ENCODE assay signal across 10 cellular contexts in genomic region chr12:114479831-114480230, GRCh38.
A peak's percentile ranks its signal among the peaks of the same experiment; 100 is the strongest.
DNase-seq lines count a peak whose midpoint lies in the region; ATAC-seq and TF ChIP-seq lines count a peak whose summit lies in the region.
"Had no signal": no experiment of that assay in that cellular context is flagged by ENCODE, and none has a peak within 500 bp of the region (broad histone marks: within the 10 kb centered on the region; RNA-seq: fewer than 3 reads in every experiment).

No MANE protein-coding gene starts in this region.

- H3K4me3 Mint-ChIP-seq in CD4-positive, alpha-beta memory T cell, result peak overlapping the region in 7 of 8 donors; percentile 45 to 74 (median 61)
- H3K4me3 Mint-ChIP-seq: neural crest cell had no signal

- TF ChIP-seq CTCF in MM.1S (IDR thresholded peaks at IDR 0.05; ENCODE audit: low read length) (no peak), fibroblast of mammary gland (conservative IDR thresholded peaks at IDR 0.05; ENCODE audit: control insufficient read depth, insufficient read depth, low read depth, low read length) (no peak), osteoblast (IDR thresholded peaks at IDR 0.05; ENCODE audit: extremely low read depth, low read depth, low read length) (no peak)

- H3K4me1 ChIP-seq in CD4-positive, alpha-beta memory T cell (ENCODE audit: insufficient read depth, low read length), result peaks cover 20% of the 10 kb centered on the region
- H3K4me1 ChIP-seq in MM.1S (ENCODE audit: low read length) (no peaks in the 10 kb centered on the region), osteoblast (ENCODE audit: insufficient read depth, low read length) (peaks cover 7% of the 10 kb centered on the region)

- no peak overlapping the region for H3K4me3 ChIP-seq in CD4-positive, alpha-beta memory T cell (ENCODE audit: low read length in 2 of 2)
- peak overlapping the region; percentile 22; the same call in 1 of the 2 replicates for H3K4me3 ChIP-seq in MM.1S (ENCODE audit: low read length)
- peak overlapping the region; percentile 46 for H3K4me3 ChIP-seq in fibroblast of mammary gland (ENCODE audit: control insufficient read depth, low read depth, low read length)
- H3K4me3 ChIP-seq in osteoblast (ENCODE audit: insufficient read depth, low read length), result peak overlapping the region; percentile 63

- H4K20me1 ChIP-seq in MM.1S (ENCODE audit: insufficient read depth, low read length), result no peaks in the 10 kb centered on the region
- H4K20me1 ChIP-seq in osteoblast (ENCODE audit: insufficient read depth, low read length), result no peaks in the 10 kb centered on the region

- peaks cover 31 to 41% of the 10 kb centered on the region in 2 donors for H3K27me3 Mint-ChIP-seq in CD4-positive, alpha-beta memory T cell

- no peaks in the 10 kb centered on the region for H3K9me3 ChIP-seq in CD4-positive, alpha-beta memory T cell (ENCODE audit: control insufficient read depth in 1 of 2, low read length in 2 of 2)
- H3K9me3 ChIP-seq in MM.1S (replicated peaks; ENCODE audit: insufficient read depth, low read length) (no peaks in the 10 kb centered on the region), osteoblast (ENCODE audit: low read depth, low read length) (no peaks in the 10 kb centered on the region)

- H3K4me2 ChIP-seq in MM.1S (ENCODE audit: low read depth, low read length), result peak overlapping the region; percentile 52; the same call in 1 of the 2 replicates
- peak overlapping the region; percentile 81 for H3K4me2 ChIP-seq in osteoblast (ENCODE audit: insufficient read depth, low read length)

- peaks cover 0 to 8% (median 3%) of the 10 kb centered on the region in 8 donors for H3K9me3 Mint-ChIP-seq in CD4-positive, alpha-beta memory T cell
- H3K9me3 Mint-ChIP-seq: neural crest cell had no signal

- CTCF ChIA-PET in CD4-positive, alpha-beta memory T cell (lab: Charles Lee; ENCODE audit: partially characterized antibody), result no interaction called here

- no peak for DNase-seq in CD4-positive, alpha-beta memory T cell
- DNase-seq in MM.1S (no peak), fibroblast of mammary gland (ENCODE audit: low read depth) (no peak), osteoblast (ENCODE audit: insufficient read length, low spot score, missing footprints) (peak; percentile 56), superior temporal gyrus (ENCODE audit: extremely low spot score) (no peak), NCI-H2171 (lab: John Stamatoyannopoulos, UW) (no peak), AG08395 (ENCODE audit: low spot score) (no peak)
- DNase-seq: NCI-H1105 treated with DMSO at 0.1 percent for 48 hours had no signal

- no peaks in the 10 kb centered on the region for H3K9me2 ChIP-seq in MM.1S (replicated peaks; ENCODE audit: insufficient read depth, low read length)

- no peaks in the 10 kb centered on the region for H3K36me3 Mint-ChIP-seq in CD4-positive, alpha-beta memory T cell

- no peak overlapping the region for H3K27ac ChIP-seq in CD4-positive, alpha-beta memory T cell (ENCODE audit: low read depth, low read length)
- H3K27ac ChIP-seq in MM.1S (ENCODE audit: low read length) (no peak overlapping the region), osteoblast (ENCODE audit: low read depth, low read length) (no peak overlapping the region)

- H3K27ac Mint-ChIP-seq in CD4-positive, alpha-beta memory T cell, result no peak overlapping the region

- no peak overlapping the region for H3K9ac ChIP-seq in MM.1S (ENCODE audit: low read length)

- no peaks in the 10 kb centered on the region for H3F3A ChIP-seq in MM.1S (ENCODE audit: insufficient read depth, low read length)

- intact Hi-C loops in CD4-positive, alpha-beta memory T cell (cut with micrococcal nuclease), result no loop called here

- POLR2A ChIA-PET in CD4-positive, alpha-beta memory T cell (lab: Charles Lee; ENCODE audit: partially characterized antibody), result no interaction called here

- ATAC-seq in GM18868 (IDR thresholded peaks at IDR 0.05; ENCODE audit: unreplicated experiment), result no peak

- no peaks in the 10 kb centered on the region for H3K79me2 ChIP-seq in MM.1S (ENCODE audit: low read length)
- no peaks in the 10 kb centered on the region for H3K79me2 ChIP-seq in osteoblast (ENCODE audit: insufficient read depth, low read length)

- H3K27me3 ChIP-seq in CD4-positive, alpha-beta memory T cell (ENCODE audit: insufficient read depth, low read length), result peaks cover 38% of the 10 kb centered on the region
- H3K27me3 ChIP-seq in MM.1S (replicated peaks; ENCODE audit: insufficient read depth, low read length) (peaks cover 4% of the 10 kb centered on the region; the same call in 1 of the 2 replicates), osteoblast (ENCODE audit: insufficient read depth, low read length) (peaks cover 39% of the 10 kb centered on the region)

- no peaks in the 10 kb centered on the region for H3K36me3 ChIP-seq in CD4-positive, alpha-beta memory T cell (ENCODE audit: insufficient read depth, low read length)
- H3K36me3 ChIP-seq in MM.1S (replicated peaks; ENCODE audit: insufficient read depth, low read length) (no peaks in the 10 kb centered on the region), osteoblast (ENCODE audit: insufficient read depth, low read length) (no peaks in the 10 kb centered on the region)

- peaks cover 5 to 14% (median 10%) of the 10 kb centered on the region in 4 donors for H3K4me1 Mint-ChIP-seq in CD4-positive, alpha-beta memory T cell
- H3K4me1 Mint-ChIP-seq: neural crest cell had no signal

- H2AFZ ChIP-seq in MM.1S (ENCODE audit: low read length) (0 out of 2 replicates have a peak overlapping the region, but pooled peaks have one; percentile 26), osteoblast (ENCODE audit: low read length) (no peak overlapping the region)

Comparison
In these comparisons a context has a peak if more than half of its experiments do, and no peak if none do; other contexts are left out.
1. H3K4me3 ChIP-seq: peak in MM.1S (single experiment), fibroblast of mammary gland (single experiment) and osteoblast (single experiment); none in CD4-positive, alpha-beta memory T cell (0 of 2).